ENCODE assay signal across 8 cellular contexts in genomic region chr20:45892049-45892816, GRCh38. TPM values are rescaled to one million over a fixed set of nuclear protein-coding genes. Genes with fewer than 3 reads are reported as not detected.
A peak's percentile ranks its signal among the peaks of the same experiment; 100 is the strongest.
DNase-seq lines count a peak whose midpoint lies in the region; ATAC-seq and TF ChIP-seq lines count a peak whose summit lies in the region.

No MANE protein-coding gene starts in this region.

- TF ChIP-seq CTCF in mammary epithelial cell (conservative IDR thresholded peaks at IDR 0.05 in 1 of 2, IDR thresholded peaks at IDR 0.05 in 1 of 2; ENCODE audit: extremely low read depth in 1 of 2, insufficient read depth in 1 of 2, low read depth in 1 of 2, low read length in 2 of 2), result peak in 1 of 2 donors; percentile 39
- TF ChIP-seq CTCF in lower lobe of right lung (IDR thresholded peaks at IDR 0.05), result peak; percentile 6
- TF ChIP-seq CTCF in vagina (IDR thresholded peaks at IDR 0.05), result no peak

- intact Hi-C loops in mammary epithelial cell (cut with micrococcal nuclease), result loop anchor here (1.0 to 5.0 kb wide), 2 partner anchors 42 to 80 kb away; partner anchors contain the start of genes PCIF1 and ZNF335
- intact Hi-C loops in lower lobe of right lung (cut with DNase I), result no loop called here
- intact Hi-C loops in vagina (cut with DNase I), result no loop called here

- H3K4me3 ChIP-seq in mammary epithelial cell (replicated peaks in 1 of 3; ENCODE audit: insufficient read depth in 1 of 3, low read depth in 2 of 3, low read length in 3 of 3), result peak overlapping the region; percentile 75 to 93 (median 89)
- peak overlapping the region; percentile 99 for H3K4me3 ChIP-seq in lower lobe of right lung
- H3K4me3 ChIP-seq in vagina, result peak overlapping the region; percentile 67 to 92

- DNase-seq in DMS 273 (lab: John Stamatoyannopoulos, UW; ENCODE audit: unreplicated experiment) (peak; percentile 56), DMS 273 treated with DMSO at 0.1 percent for 48 hours (lab: John Stamatoyannopoulos, UW) (no peak), NCI-H226 (peak; percentile 16), mammary epithelial cell (peak; percentile 24), lower lobe of right lung (no peak), vagina (ENCODE audit: extremely low spot score in 2 of 2) (no peak)

- peak overlapping the region; percentile 100 for H3K4me2 ChIP-seq in mammary epithelial cell (ENCODE audit: insufficient read depth, low read depth, low read length)

- H3K36me3 ChIP-seq in mammary epithelial cell (ENCODE audit: insufficient read depth, low read length) (no peaks in the 10 kb centered on the region), lower lobe of right lung (peaks cover 52% of the 10 kb centered on the region), vagina (peaks cover 0 to 30% of the 10 kb centered on the region in 2 donors)

- in situ Hi-C loops in mammary epithelial cell (cut with MboI; ENCODE audit: low sequenced_read_pairs in 2 of 2), result no loop called here

- WGBS in mammary epithelial cell (ENCODE audit: low coverage, missing lambda C conversion rate), result 84% methylated on average over 9 of the region's 9 CpGs

- peak overlapping the region; percentile 49 for H3K9ac ChIP-seq in mammary epithelial cell (ENCODE audit: insufficient read depth, low read length)

- BruUV-seq in mammary epithelial cell (replicated peaks; lab: Mats Ljungman, UMichigan), result no TSS peak

- no peak overlapping the region for H3K27ac ChIP-seq in mammary epithelial cell (ENCODE audit: insufficient read depth, low read depth, low read length)
- H3K27ac ChIP-seq in lower lobe of right lung, result peak overlapping the region; percentile 82
- peak overlapping the region; percentile 88 for H3K27ac ChIP-seq in vagina

- H4K20me1 ChIP-seq in mammary epithelial cell (ENCODE audit: insufficient read depth, low read length), result no peaks in the 10 kb centered on the region

- H3K4me1 ChIP-seq in mammary epithelial cell (ENCODE audit: insufficient read depth, low read length) (peaks cover 30% of the 10 kb centered on the region), lower lobe of right lung (peaks cover 34% of the 10 kb centered on the region), vagina (peaks cover 39% of the 10 kb centered on the region)

- no peak for TF ChIP-seq POLR2A in vagina (IDR thresholded peaks at IDR 0.05)

- H3K9me3 ChIP-seq in mammary epithelial cell (replicated peaks; ENCODE audit: insufficient read depth, low read length) (no peaks in the 10 kb centered on the region), lower lobe of right lung (no peaks in the 10 kb centered on the region), vagina (no peaks in the 10 kb centered on the region)

- ATAC-seq in lower lobe of right lung, result no peak
- ATAC-seq in HG02623 (IDR thresholded peaks at IDR 0.05; ENCODE audit: unreplicated experiment), result no peak
- ATAC-seq in HG03097 (IDR thresholded peaks at IDR 0.05; ENCODE audit: low FRiP score, unreplicated experiment), result no peak

- H3K79me2 ChIP-seq in mammary epithelial cell (ENCODE audit: insufficient read depth, low read length), result no peaks in the 10 kb centered on the region

- dilution Hi-C loops in mammary epithelial cell (cut with HindIII; ENCODE audit: low sequenced_read_pairs), result loop anchor here (5.0 kb wide), 2 partner anchors 50 to 85 kb away; no protein-coding TSS in a partner anchor

- CTCF ChIA-PET in mammary epithelial cell (lab: Charles Lee; ENCODE audit: low non-redundant PET), result no interaction called here

- H2AFZ ChIP-seq in mammary epithelial cell (ENCODE audit: low read depth, low read length), result peak overlapping the region; percentile 99

- H3K27me3 ChIP-seq in mammary epithelial cell (ENCODE audit: insufficient read depth, low read length) (no peaks in the 10 kb centered on the region), lower lobe of right lung (ENCODE audit: low read depth) (no peaks in the 10 kb centered on the region), vagina (no peaks in the 10 kb centered on the region)

RNA-seq across cellular contexts. Expression of gene CTSA, which starts 1.1 kb away (rescaled TPM):
- total RNA-seq in mammary epithelial cell (10 to 100 TPM; 32.5 to 68.8 TPM), lower lobe of right lung (185 TPM), vagina (114 TPM)
- 96.7 TPM for polyA plus RNA-seq in mammary epithelial cell
- 96.8 TPM for polyA minus RNA-seq in mammary epithelial cell

RNA-seq across cellular contexts. Expression of gene NEURL2, which starts 1.2 kb away (rescaled TPM):
- 1 to 10 TPM; 2.1 to 3.3 TPM for total RNA-seq in mammary epithelial cell
- polyA plus RNA-seq in mammary epithelial cell, result 0.36 TPM
- polyA minus RNA-seq in mammary epithelial cell, result not detected
- total RNA-seq in lower lobe of right lung, result 2.4 TPM
- 15.2 TPM for total RNA-seq in vagina

RNA-seq across cellular contexts. Expression of gene SPATA25, which starts 4.8 kb away (rescaled TPM):
- total RNA-seq in mammary epithelial cell (1 to 10 TPM in 1 of 2 donors, under 1 TPM in 1; 0.99 to 1.2 TPM), lower lobe of right lung (1.1 TPM), vagina (7.1 TPM)
- polyA plus RNA-seq in mammary epithelial cell, result 0.19 TPM
- not detected for polyA minus RNA-seq in mammary epithelial cell

RNA-seq across cellular contexts. Expression of gene ZSWIM1, which starts 11.2 kb away (rescaled TPM):
- total RNA-seq in mammary epithelial cell, result 1 to 10 TPM; 9.5 to 9.8 TPM
- polyA plus RNA-seq in mammary epithelial cell, result 5.3 TPM
- 27.5 TPM for polyA minus RNA-seq in mammary epithelial cell
- 9.6 TPM for total RNA-seq in lower lobe of right lung
- total RNA-seq in vagina, result 4.2 TPM

RNA-seq across cellular contexts. Expression of gene PLTP, which starts 19.7 kb away (rescaled TPM):
- total RNA-seq in mammary epithelial cell (10 to 100 TPM in 1 of 2 donors, 1 to 10 TPM in 1; 7.2 to 17.7 TPM), lower lobe of right lung (145 TPM), vagina (292 TPM)
- 6.7 TPM for polyA plus RNA-seq in mammary epithelial cell
- 1.4 TPM for polyA minus RNA-seq in mammary epithelial cell

Comparison
In these comparisons a context has a peak if more than half of its experiments do, and no peak if none do; other contexts are left out.
1. DNase-seq: peak in DMS 273 (single experiment), NCI-H226 (single experiment) and mammary epithelial cell (single experiment); none in DMS 273 treated with DMSO at 0.1 percent for 48 hours (single experiment), lower lobe of right lung (single experiment) and vagina (0 of 2).
2. Peak in every context shown above with its lines, with median percentiles within 50 percentile points of each other: H3K4me3 ChIP-seq.